24 cellular contexts compared by ENCODE assay signal in genomic region chr22:24827305-24827704, GRCh38. TPM values are rescaled to one million over a fixed set of nuclear protein-coding genes. Genes with fewer than 3 reads are reported as not detected.
DNase-seq lines count a peak whose midpoint lies in the region; ATAC-seq and TF ChIP-seq lines count a peak whose summit lies in the region.
"Had no signal": no experiment of that assay in that cellular context is flagged by ENCODE, and none has a peak within 500 bp of the region (broad histone marks: within the 10 kb centered on the region; RNA-seq: fewer than 3 reads in every experiment).

No MANE protein-coding gene starts in this region.

- H3K9me3 Mint-ChIP-seq in chondrocyte (ENCODE audit: low read depth): no peaks in the 10 kb centered on the region
- H3K9me3 Mint-ChIP-seq in activated CD8-positive, alpha-beta T cell treated with anti-CD3 and anti-CD28 coated beads, Interleukin-2, amount 10 ng/mL, durations not matched to agents 7 days and 5 days (ENCODE audit: insufficient read depth): no peaks in the 10 kb centered on the region
- H3K9me3 Mint-ChIP-seq: natural killer cell had no signal

- peak; percentile 31 to 73 (median 66) for DNase-seq in NCI-H1417 (lab: John Stamatoyannopoulos, UW)
- DNase-seq in NCI-H1417 treated with DMSO at 0.1 percent for 48 hours (lab: John Stamatoyannopoulos, UW): no peak
- DNase-seq in NCI-H2196 treated with DMSO at 0.1 percent for 48 hours (lab: John Stamatoyannopoulos, UW; ENCODE audit: unreplicated experiment): peak; percentile 74
- peak; percentile 77 for DNase-seq in chondrocyte (ENCODE audit: low spot score)
- peak; percentile 83 for DNase-seq in stomach
- DNase-seq in adrenal gland: no peak
- no peak for DNase-seq in stimulated activated CD4-positive, alpha-beta T cell treated with anti-CD3 and anti-CD28 coated beads, Interleukin-1b, Interleukin-23, amount 100 ng/mL, for 48 hours
- DNase-seq in activated CD8-positive, alpha-beta T cell treated with anti-CD3 and anti-CD28 coated beads, Interleukin-2, amount 10 ng/mL, durations not matched to agents 7 days and 5 days: no peak
- DNase-seq: activated CD4-positive, alpha-beta T cell treated with anti-CD3 and anti-CD28 coated beads for 1 hour; activated CD8-positive, alpha-beta memory T cell treated with anti-CD3 and anti-CD28 coated beads, Interleukin-2, amount 50 U/mL, for 4 hours; activated gamma-delta T cell treated with Interleukin-2 at 50 U/mL for 16 hours; anterior cingulate cortex; gastrocnemius medialis; natural killer cell; NCI-H2171; posterior cingulate gyrus; stimulated activated CD4-positive, alpha-beta T cell treated with anti-CD3 and anti-CD28 coated beads, Interleukin-12 subunit alpha, Interleukin-12 subunit beta, amount 100 ng/mL, for 4 hours; stimulated activated naive CD4-positive, alpha-beta T cell treated with Interleukin-2 at 50 U/mL for 16 hours had no signal

- H3K36me3 ChIP-seq in stomach (no peaks in the 10 kb centered on the region), adrenal gland (replicated peaks in 1 of 2) (no peaks in the 10 kb centered on the region)
- H3K36me3 ChIP-seq: gastrocnemius medialis, SJSA1 had no signal

- TF ChIP-seq EP300 in stomach (IDR thresholded peaks at IDR 0.05): no peak

- no peak overlapping the region for H3K4me3 Mint-ChIP-seq in chondrocyte (ENCODE audit: unreplicated experiment)
- no peak overlapping the region for H3K4me3 Mint-ChIP-seq in activated CD8-positive, alpha-beta T cell treated with anti-CD3 and anti-CD28 coated beads, Interleukin-2, amount 10 ng/mL, durations not matched to agents 7 days and 5 days
- H3K4me3 Mint-ChIP-seq: natural killer cell had no signal

- no peaks in the 10 kb centered on the region for H3K4me1 Mint-ChIP-seq in chondrocyte (ENCODE audit: low read depth)
- no peaks in the 10 kb centered on the region for H3K4me1 Mint-ChIP-seq in activated CD8-positive, alpha-beta T cell treated with anti-CD3 and anti-CD28 coated beads, Interleukin-2, amount 10 ng/mL, durations not matched to agents 7 days and 5 days (ENCODE audit: low read depth)

- no peak overlapping the region for H3K4me3 ChIP-seq in stomach
- no peak overlapping the region for H3K4me3 ChIP-seq in adrenal gland
- H3K4me3 ChIP-seq: gastrocnemius medialis, SJSA1 had no signal

- no peak for TF ChIP-seq CTCF in chondrocyte (IDR thresholded peaks at IDR 0.05)
- TF ChIP-seq CTCF in stomach (IDR thresholded peaks at IDR 0.05): no peak
- no peak for TF ChIP-seq CTCF in adrenal gland (IDR thresholded peaks at IDR 0.05)

- peak overlapping the region; percentile 60 to 81 (median 73) for H3K27ac ChIP-seq in stomach
- H3K27ac ChIP-seq in adrenal gland: no peak overlapping the region
- H3K27ac ChIP-seq: C4-2B, gastrocnemius medialis, SJSA1 had no signal

- H3K9me3 ChIP-seq in stomach (no peaks in the 10 kb centered on the region), adrenal gland (replicated peaks in 1 of 3) (no peaks in the 10 kb centered on the region)
- H3K9me3 ChIP-seq: gastrocnemius medialis, SJSA1 had no signal

- peaks cover 57% of the 10 kb centered on the region for H3K27me3 Mint-ChIP-seq in chondrocyte (ENCODE audit: low read depth)
- no peaks in the 10 kb centered on the region for H3K27me3 Mint-ChIP-seq in activated CD8-positive, alpha-beta T cell treated with anti-CD3 and anti-CD28 coated beads, Interleukin-2, amount 10 ng/mL, durations not matched to agents 7 days and 5 days (ENCODE audit: low read depth)

- POLR2A ChIA-PET in activated CD8-positive, alpha-beta T cell treated with anti-CD3 and anti-CD28 coated beads, Interleukin-2, amount 10 ng/mL, durations not matched to agents 7 days and 5 days (lab: Charles Lee): no interaction called here

- H3K27me3 ChIP-seq in stomach: no peaks in the 10 kb centered on the region
- H3K27me3 ChIP-seq in adrenal gland: no peaks in the 10 kb centered on the region
- H3K27me3 ChIP-seq: gastrocnemius medialis, SJSA1 had no signal

- TF ChIP-seq POLR2A in stomach (IDR thresholded peaks at IDR 0.05) (peak in 1 of 4 donors; percentile 32), adrenal gland (IDR thresholded peaks at IDR 0.05) (no peak)

- CTCF ChIA-PET in activated CD8-positive, alpha-beta T cell treated with anti-CD3 and anti-CD28 coated beads, Interleukin-2, amount 10 ng/mL, durations not matched to agents 7 days and 5 days (lab: Charles Lee): no interaction called here

- no peak for ATAC-seq in activated CD8-positive, alpha-beta T cell treated with anti-CD3 and anti-CD28 coated beads, Interleukin-2, amount 10 ng/mL, durations not matched to agents 7 days and 5 days
- ATAC-seq: gastrocnemius medialis, natural killer cell had no signal

- 36 to 53% (median 41%) methylated on average over 5 to 9 of the region's 9 CpGs for WGBS in stomach, 5 donors
- WGBS in adrenal gland, 4 donors: 89 to 95% (median 92%) methylated on average over 9 of the region's 9 CpGs

- peaks cover 0 to 16% (median 9%) of the 10 kb centered on the region in 4 donors for H3K4me1 ChIP-seq in stomach
- H3K4me1 ChIP-seq in adrenal gland (replicated peaks in 1 of 2): no peaks in the 10 kb centered on the region
- H3K4me1 ChIP-seq: gastrocnemius medialis, SJSA1 had no signal

- no peaks in the 10 kb centered on the region for H3K36me3 Mint-ChIP-seq in chondrocyte (ENCODE audit: low read depth)
- no peaks in the 10 kb centered on the region for H3K36me3 Mint-ChIP-seq in activated CD8-positive, alpha-beta T cell treated with anti-CD3 and anti-CD28 coated beads, Interleukin-2, amount 10 ng/mL, durations not matched to agents 7 days and 5 days (ENCODE audit: low read depth)
- H3K36me3 Mint-ChIP-seq: natural killer cell had no signal

- intact Hi-C loops in stomach (cut with DNase I; ENCODE audit: low total_unique reads) (no loop called here), adrenal gland (cut with DNase I) (no loop called here)

- H3K27ac Mint-ChIP-seq in chondrocyte (ENCODE audit: unreplicated experiment): no peak overlapping the region
- no peak overlapping the region for H3K27ac Mint-ChIP-seq in activated CD8-positive, alpha-beta T cell treated with anti-CD3 and anti-CD28 coated beads, Interleukin-2, amount 10 ng/mL, durations not matched to agents 7 days and 5 days

RNA-seq across cellular contexts. Expression of gene SGSM1, which starts 21.3 kb away (rescaled TPM):
- 0.05 TPM in 1 of 3 replicates, not detected in the others for total RNA-seq in chondrocyte
- 1 to 10 TPM; 1.3 to 4.7 (median 4.0) TPM for total RNA-seq in stomach
- polyA plus RNA-seq in stomach: under 1 TPM; 0.68 to 0.80 (median 0.76) TPM
- 1 to 10 TPM; 1.9 to 6.8 (median 3.3) TPM for total RNA-seq in adrenal gland
- 1 to 10 TPM; 2.0 to 3.4 (median 3.3) TPM for polyA plus RNA-seq in adrenal gland
- total RNA-seq in activated CD8-positive, alpha-beta T cell treated with anti-CD3 and anti-CD28 coated beads, Interleukin-2, amount 10 ng/mL, durations not matched to agents 7 days and 5 days: not detected
- total RNA-seq: HT1080, LHCN-M2, SJSA1 had no signal

RNA-seq across cellular contexts. Expression of gene PIWIL3, which starts 52.8 kb away (rescaled TPM):
- total RNA-seq in chondrocyte: not detected in 3 replicates
- total RNA-seq in stomach: not detected
- not detected for polyA plus RNA-seq in stomach
- not detected for total RNA-seq in adrenal gland
- polyA plus RNA-seq in adrenal gland: not detected
- not detected for total RNA-seq in activated CD8-positive, alpha-beta T cell treated with anti-CD3 and anti-CD28 coated beads, Interleukin-2, amount 10 ng/mL, durations not matched to agents 7 days and 5 days
- total RNA-seq: gastrocnemius medialis, HT1080, LHCN-M2, liver, natural killer cell, SJSA1, ureter had no signal
- polyA plus RNA-seq: liver had no signal

Comparison
In these comparisons a context has a peak if more than half of its experiments do, and no peak if none do; other contexts are left out.
1. DNase-seq: peak in NCI-H1417 (3 of 3), NCI-H2196 treated with DMSO at 0.1 percent for 48 hours (single experiment), chondrocyte (single experiment) and stomach (single experiment); none in NCI-H1417 treated with DMSO at 0.1 percent for 48 hours (single experiment), adrenal gland (0 of 7), stimulated activated CD4-positive, alpha-beta T cell treated with anti-CD3 and anti-CD28 coated beads, Interleukin-1b, Interleukin-23, amount 100 ng/mL, for 48 hours (single experiment) and activated CD8-positive, alpha-beta T cell treated with anti-CD3 and anti-CD28 coated beads, Interleukin-2, amount 10 ng/mL, durations not matched to agents 7 days and 5 days (single experiment).
2. H3K27ac ChIP-seq: peak in stomach (5 of 5); none in adrenal gland (0 of 5).